ENCODE assay signal across 9 cellular contexts in genomic region chr18:37322497-37323035, GRCh38.
DNase-seq lines count a peak whose midpoint lies in the region; ATAC-seq, FAIRE-seq and TF ChIP-seq lines count a peak whose summit lies in the region.
"Had no signal": no experiment of that assay in that cellular context is flagged by ENCODE, and none has a peak within 500 bp of the region (broad histone marks: within the 10 kb centered on the region; RNA-seq: fewer than 3 reads in every experiment).

No MANE protein-coding gene starts in this region.

- H3K9me3 Mint-ChIP-seq in activated CD8-positive, alpha-beta memory T cell treated with anti-CD3 and anti-CD28 coated beads, Interleukin-2, amount 10 ng/mL, durations not matched to agents 7 days and 5 days (ENCODE audit: low read depth) = no peaks in the 10 kb centered on the region
- H3K9me3 Mint-ChIP-seq: IgD-negative memory B cell had no signal

- no peaks in the 10 kb centered on the region for H3K36me3 ChIP-seq in right atrium auricular region
- H3K36me3 ChIP-seq in stomach = no peaks in the 10 kb centered on the region

- no peak overlapping the region for H3K4me3 Mint-ChIP-seq in activated CD8-positive, alpha-beta memory T cell treated with anti-CD3 and anti-CD28 coated beads, Interleukin-2, amount 10 ng/mL, durations not matched to agents 7 days and 5 days
- H3K4me3 Mint-ChIP-seq: IgD-negative memory B cell had no signal

- CTCF ChIA-PET in A549 (lab: Yijun Ruan, JAX) = interaction anchor here (0.6 to 3.4 kb wide), 12 partner anchors 11 to 216 kb away, joined by 3 to 27 read pairs (median 4); no protein-coding TSS in a partner anchor
- CTCF ChIA-PET in activated CD8-positive, alpha-beta memory T cell treated with anti-CD3 and anti-CD28 coated beads, Interleukin-2, amount 10 ng/mL, durations not matched to agents 7 days and 5 days (lab: Charles Lee) = interaction anchor here (1.1 kb wide), 1 partner anchor 21 kb away, joined by 3 read pairs; no protein-coding TSS in a partner anchor

- DNase-seq in A549 (ENCODE audit: low read depth in 1 of 2, low spot score in 1 of 2) (peak; percentile 17 to 19), ELR (ENCODE audit: low read depth) (peak; percentile 45), Kasumi-1 (lab: John Stamatoyannopoulos, UW) (peak; percentile 23 to 63), right atrium auricular region (ENCODE audit: low spot score) (no peak), stomach (peak; percentile 42), NK-92 (lab: John Stamatoyannopoulos, UW; ENCODE audit: unreplicated experiment) (no peak)
- peak; percentile 43 for DNase-seq in activated CD8-positive, alpha-beta memory T cell treated with anti-CD3 and anti-CD28 coated beads, Interleukin-2, amount 10 ng/mL, durations not matched to agents 7 days and 5 days

- ATAC-seq in A549 (peak; percentile 85 to 93), GM21786 (IDR thresholded peaks at IDR 0.05; ENCODE audit: unreplicated experiment) (peak; percentile 81)
- ATAC-seq in activated CD8-positive, alpha-beta memory T cell treated with anti-CD3 and anti-CD28 coated beads, Interleukin-2, amount 10 ng/mL, durations not matched to agents 7 days and 5 days = peak; percentile 57

- no peaks in the 10 kb centered on the region for H3K4me1 Mint-ChIP-seq in activated CD8-positive, alpha-beta memory T cell treated with anti-CD3 and anti-CD28 coated beads, Interleukin-2, amount 10 ng/mL, durations not matched to agents 7 days and 5 days
- H3K4me1 Mint-ChIP-seq: IgD-negative memory B cell had no signal

- H3K36me3 Mint-ChIP-seq in activated CD8-positive, alpha-beta memory T cell treated with anti-CD3 and anti-CD28 coated beads, Interleukin-2, amount 10 ng/mL, durations not matched to agents 7 days and 5 days = no peaks in the 10 kb centered on the region
- H3K36me3 Mint-ChIP-seq: IgD-negative memory B cell had no signal

- no peak for FAIRE-seq in A549 (lab: Jason Lieb, UNC)

- no peak overlapping the region for H3K4me2 ChIP-seq in A549

- H3K27ac Mint-ChIP-seq in activated CD8-positive, alpha-beta memory T cell treated with anti-CD3 and anti-CD28 coated beads, Interleukin-2, amount 10 ng/mL, durations not matched to agents 7 days and 5 days = no peak overlapping the region
- H3K27ac Mint-ChIP-seq: IgD-negative memory B cell had no signal

- POLR2A ChIA-PET in A549 (lab: Yijun Ruan, JAX) = no interaction called here

- no peak for TF ChIP-seq EP300 in A549 (IDR thresholded peaks at IDR 0.05)
- TF ChIP-seq EP300 in stomach (IDR thresholded peaks at IDR 0.05) = no peak

- H3K27me3 ChIP-seq in right atrium auricular region (no peaks in the 10 kb centered on the region), stomach (peaks cover 0 to 38% (median 0%) of the 10 kb centered on the region in 3 donors)

- H3K9me3 ChIP-seq in A549 (no peaks in the 10 kb centered on the region), right atrium auricular region (no peaks in the 10 kb centered on the region), stomach (no peaks in the 10 kb centered on the region)

- peak; percentile 49 for TF ChIP-seq CTCF in A549 (IDR thresholded peaks at IDR 0.05)
- peak; percentile 76 to 80 for TF ChIP-seq CTCF in right atrium auricular region (IDR thresholded peaks at IDR 0.05)
- TF ChIP-seq CTCF in stomach (IDR thresholded peaks at IDR 0.05) = peak in 5 of 7 experiments; percentile 23 to 67 (median 47)

- intact Hi-C loops in stomach (cut with DNase I; ENCODE audit: low total_unique reads) = no loop called here

- no peak overlapping the region for H3K4me3 ChIP-seq in A549
- no peak overlapping the region for H3K4me3 ChIP-seq in right atrium auricular region
- no peak overlapping the region for H3K4me3 ChIP-seq in stomach

- H3K4me1 ChIP-seq in A549 (no peaks in the 10 kb centered on the region), right atrium auricular region (no peaks in the 10 kb centered on the region), stomach (no peaks in the 10 kb centered on the region)

- H3K27ac ChIP-seq in A549 (no peak overlapping the region), right atrium auricular region (no peak overlapping the region), stomach (no peak overlapping the region)

- TF ChIP-seq POLR2A in A549 (IDR thresholded peaks at IDR 0.05; ENCODE audit: low read length) = no peak
- no peak for TF ChIP-seq POLR2A in stomach (IDR thresholded peaks at IDR 0.05)

- TF ChIP-seq RAD21 in A549 (conservative IDR thresholded peaks at IDR 0.05 in 1 of 2, IDR thresholded peaks at IDR 0.05 in 1 of 2) = peak; percentile 37 to 66; a peak in 4 of 5 replicates

- 43% methylated on average over 11 of the region's 15 CpGs for WGBS in A549 (ENCODE audit: missing lambda C conversion rate)
- WGBS in stomach, 5 donors = 35 to 61% (median 37%) methylated on average over 13 to 15 of the region's 15 CpGs

- H3K27me3 Mint-ChIP-seq in activated CD8-positive, alpha-beta memory T cell treated with anti-CD3 and anti-CD28 coated beads, Interleukin-2, amount 10 ng/mL, durations not matched to agents 7 days and 5 days = no peaks in the 10 kb centered on the region

TF ChIP-seq in A549, 52 proteins besides CTCF, POLR2A, EP300 and RAD21:
- TF ChIP-seq SMC3 (IDR thresholded peaks at IDR 0.05) (0 out of 3 replicates have a peak, but pooled peaks have one; percentile 16), PHF8 (IDR thresholded peaks at IDR 0.05; ENCODE audit: borderline replicate concordance, low read depth) (no peak), RFX5 (IDR thresholded peaks at IDR 0.05) (no peak)

Comparison
In these comparisons a context has a peak if more than half of its experiments do, and no peak if none do; other contexts are left out.
1. DNase-seq: peak in A549 (2 of 2), ELR (single experiment), Kasumi-1 (2 of 2), activated CD8-positive, alpha-beta memory T cell treated with anti-CD3 and anti-CD28 coated beads, Interleukin-2, amount 10 ng/mL, durations not matched to agents 7 days and 5 days (single experiment) and stomach (single experiment); none in right atrium auricular region (single experiment) and NK-92 (single experiment).
2. Peak in every context shown above with its lines, with median percentiles within 50 percentile points of each other: ATAC-seq and CTCF ChIP-seq.